10 cellular contexts compared by ENCODE assay signal in genomic region chr1:7993593-7994479, GRCh38. TPM values are rescaled to one million over a fixed set of nuclear protein-coding genes. Genes with fewer than 3 reads are reported as not detected.
A peak's percentile ranks its signal among the peaks of the same experiment; 100 is the strongest.
DNase-seq lines count a peak whose midpoint lies in the region; ATAC-seq, FAIRE-seq and TF ChIP-seq lines count a peak whose summit lies in the region.
"Had no signal": no experiment of that assay in that cellular context is flagged by ENCODE, and none has a peak within 500 bp of the region (broad histone marks: within the 10 kb centered on the region; RNA-seq: fewer than 3 reads in every experiment).

No MANE protein-coding gene starts in this region.

- no peak overlapping the region for H3K14ac ChIP-seq in H1 (ENCODE audit: insufficient read length)

- H3K4me2 ChIP-seq in H1 (ENCODE audit: insufficient read depth in 1 of 2, low read depth in 2 of 2, low read length in 2 of 2): no peak overlapping the region

- H3K4me1 ChIP-seq in H1 (replicated peaks in 1 of 4; ENCODE audit: control insufficient read depth in 3 of 4, insufficient read depth in 4 of 4, low read length in 3 of 4): peaks cover 0 to 3% (median under 1%) of the 10 kb centered on the region in 4 experiments; a peak in 4 of 7 replicates
- peaks cover 3% of the 10 kb centered on the region; the same call in 1 of the 2 replicates for H3K4me1 ChIP-seq in SJCRH30

- FAIRE-seq in H1 (lab: Jason Lieb, UNC): no peak

- H2BK15ac ChIP-seq in H1 (ENCODE audit: low read length): peak overlapping the region; percentile 61; the same call in 1 of the 2 replicates

- no peak overlapping the region for H2AFZ ChIP-seq in H1 (ENCODE audit: low read length)

- H3K9me3 Mint-ChIP-seq in CD14-positive monocyte: peaks cover 0 to 6% (median 2%) of the 10 kb centered on the region in 7 donors

- no peaks in the 10 kb centered on the region for H3K27me3 ChIP-seq in H1 (replicated peaks in 1 of 4; ENCODE audit: control insufficient read depth in 3 of 4, extremely low read depth in 1 of 4, insufficient read depth in 3 of 4, low read length in 3 of 4)
- no peaks in the 10 kb centered on the region for H3K27me3 ChIP-seq in SJCRH30

- intact Hi-C loops in CD14-positive monocyte (cut with micrococcal nuclease): no loop called here
- intact Hi-C loops in posterior vena cava (cut with DNase I): no loop called here

- peak; percentile 88 for ATAC-seq in GM19463 (IDR thresholded peaks at IDR 0.05; ENCODE audit: unreplicated experiment)
- peak; percentile 84 for ATAC-seq in HG03439 (IDR thresholded peaks at IDR 0.05; ENCODE audit: unreplicated experiment)
- ATAC-seq: Panc1 had no signal

- H3K23me2 ChIP-seq in H1 (ENCODE audit: low read depth, low read length): peaks cover 7% of the 10 kb centered on the region; the same call in 1 of the 2 replicates

- no peak for TF ChIP-seq EP300 in H1 (IDR thresholded peaks at IDR 0.05; ENCODE audit: borderline replicate concordance in 1 of 2, low read depth in 2 of 2, low read length in 2 of 2)

- CTCF ChIA-PET in H1 (lab: Charles Lee; ENCODE audit: partially characterized antibody): interaction anchor here (0.8 to 1.0 kb wide), 2 partner anchors 13 to 23 kb away, joined by 3 read pairs; no protein-coding TSS in a partner anchor

- peaks cover 0 to 7% (median 0%) of the 10 kb centered on the region in 3 donors for H3K27me3 Mint-ChIP-seq in CD14-positive monocyte (ENCODE audit: low read depth in 3 of 3)

- H2BK5ac ChIP-seq in H1 (ENCODE audit: low read depth, low read length): no peak overlapping the region; the same call in 1 of the 2 replicates

- H3K23ac ChIP-seq in H1 (ENCODE audit: insufficient read length): no peak overlapping the region

- H4K91ac ChIP-seq in H1 (replicated peaks; ENCODE audit: insufficient read length, low read length): no peak overlapping the region

- H3K56ac ChIP-seq in H1 (replicated peaks; ENCODE audit: insufficient read length, low read depth, low read length): no peak overlapping the region

- H3K4me1 Mint-ChIP-seq in CD14-positive monocyte: peaks cover 15% of the 10 kb centered on the region

- H3K36me3 ChIP-seq in H1 (ENCODE audit: control insufficient read depth in 2 of 4, insufficient read depth in 4 of 4, low read length in 3 of 4) (peaks cover 0 to 6% (median 1%) of the 10 kb centered on the region in 4 experiments; a peak in 1 of 8 replicates), SJCRH30 (peaks cover 3% of the 10 kb centered on the region; the same call in 1 of the 2 replicates)

- H3K27ac ChIP-seq in H1 (ENCODE audit: low read depth, low read length) (no peak overlapping the region), SJCRH30 (no peak overlapping the region)

- no peak overlapping the region for H3K9ac ChIP-seq in H1 (replicated peaks in 1 of 4; ENCODE audit: extremely low read depth in 1 of 4, low read depth in 3 of 4, low read length in 3 of 4)

- H3K9me3 ChIP-seq in H1 (ENCODE audit: insufficient read depth in 2 of 2, low read depth in 1 of 2, low read length in 1 of 2): no peaks in the 10 kb centered on the region
- no peaks in the 10 kb centered on the region for H3K9me3 ChIP-seq in SJCRH30 (replicated peaks)

- peak overlapping the region; percentile 1 to 90 (median 81) for H3K27ac Mint-ChIP-seq in CD14-positive monocyte

- TF ChIP-seq POLR2A in H1 (IDR thresholded peaks at IDR 0.05; ENCODE audit: control extremely low read depth in 1 of 2, low read depth in 2 of 2, low read length in 2 of 2): no peak

- H2BK20ac ChIP-seq in H1 (ENCODE audit: low read length): 0 out of 2 replicates have a peak overlapping the region, but pooled peaks have one; percentile 80

- no peak overlapping the region for H3K4ac ChIP-seq in H1 (replicated peaks; ENCODE audit: insufficient read length, low read depth, low read length)

- DNase-seq in CD14-positive monocyte (ENCODE audit: low spot score) (no peak), H1 (ENCODE audit: low read depth in 1 of 2, low spot score in 2 of 2) (no peak), T1000 (lab: John Stamatoyannopoulos, UW) (no peak), NCI-H748 treated with DMSO at 0.1 percent for 48 hours (lab: John Stamatoyannopoulos, UW) (no peak), posterior vena cava (ENCODE audit: low spot score) (no peak), SJCRH30 (no peak)
- DNase-seq: DND-41 had no signal

- POLR2A ChIA-PET in H1 (lab: Charles Lee; ENCODE audit: partially characterized antibody): no interaction called here

- H3K36me3 Mint-ChIP-seq in CD14-positive monocyte: peaks cover 21 to 25% of the 10 kb centered on the region in 2 donors

- peak overlapping the region; percentile 85 for H2BK12ac ChIP-seq in H1 (ENCODE audit: low read depth, low read length)

- no peak for TF ChIP-seq RAD21 in H1 (IDR thresholded peaks at IDR 0.05 in 1 of 2, conservative IDR thresholded peaks at IDR 0.05 in 1 of 2; ENCODE audit: low read depth in 2 of 2, low read length in 2 of 2)

- peak overlapping the region in 1 of 2 donors; percentile 63 for H3K4me3 Mint-ChIP-seq in CD14-positive monocyte

- no peaks in the 10 kb centered on the region for H3K79me2 ChIP-seq in H1 (ENCODE audit: control insufficient read depth in 1 of 2, insufficient read depth in 2 of 2, low read length in 2 of 2)

- H4K8ac ChIP-seq in H1 (ENCODE audit: extremely low read depth, insufficient read depth, low read length): no peak overlapping the region

- H3K4me3 ChIP-seq in H1 (ENCODE audit: extremely low read depth in 1 of 4, insufficient read depth in 2 of 4, low read depth in 3 of 4, low read length in 4 of 4) (no peak overlapping the region), SJCRH30 (no peak overlapping the region)

- no peak for TF ChIP-seq CTCF in CD14-positive monocyte (IDR thresholded peaks at IDR 0.05)
- no peak for TF ChIP-seq CTCF in H1 (IDR thresholded peaks at IDR 0.05; ENCODE audit: control extremely low read depth in 1 of 3, insufficient read depth in 1 of 3, low read depth in 1 of 3, low read length in 3 of 3)

- H4K20me1 ChIP-seq in H1 (replicated peaks in 1 of 2; ENCODE audit: control insufficient read depth in 1 of 2, insufficient read depth in 2 of 2, low read length in 2 of 2): peaks cover 0 to 6% of the 10 kb centered on the region in 2 experiments

- no peak overlapping the region for H4K5ac ChIP-seq in H1 (ENCODE audit: insufficient read length, low read depth, low read length)

- H2BK120ac ChIP-seq in H1 (replicated peaks; ENCODE audit: low read depth, low read length): peak overlapping the region; percentile 28

- no peak overlapping the region for H2AK5ac ChIP-seq in H1 (ENCODE audit: low read depth, low read length)

- no peaks in the 10 kb centered on the region for H3K79me1 ChIP-seq in H1 (ENCODE audit: low read depth, low read length)

- WGBS in H1 (ENCODE audit: extremely low coverage in 1 of 2, insufficient coverage in 1 of 2, insufficient read length in 1 of 2, insufficient replicate concordance in 2 of 2, low coverage in 1 of 2, low lambda C conversion rate in 2 of 2, missing lambda C conversion rate in 1 of 2), 2 experiments: 88% methylated on average over 19 of the region's 19 CpGs; no CpG with 5 or more reads in 1 of the 2 experiments

- H3K18ac ChIP-seq in H1 (ENCODE audit: extremely low read depth, low read length): no peak overlapping the region; the same call in 1 of the 2 replicates

RNA-seq across cellular contexts. Expression of gene ERRFI1, which starts 32.3 kb away (rescaled TPM):
- polyA plus RNA-seq in CD14-positive monocyte (under 1 TPM; 0.08 to 0.28 TPM), H1 (2011; rRNA removed) (18.2 and 23.4 TPM in 2 replicates)
- total RNA-seq in H1 (2021; fragmentation: NEBNext Ultra II Directional; extraction: Animal tissue kit (Norgen Biotek cat#: 25700)): 46.1 TPM in 2 replicates
- polyA plus RNA-seq in H1 (2011; cell fraction: cytosol; rRNA removed): 20.6 TPM
- 12.9 TPM for polyA plus RNA-seq in H1 (2011; cell fraction: nucleus; rRNA removed)
- 18.2 to 29.2 TPM (median 23.7 TPM) in 4 replicates for polyA plus RNA-seq in H1 (2012, experiment 1 of 2)
- polyA plus RNA-seq in H1 (2012, experiment 2 of 2): 6.5 TPM
- polyA plus RNA-seq in H1 (2013, experiment 1 of 2): 43.2 TPM
- 43.3 TPM for polyA plus RNA-seq in H1 (2013, experiment 2 of 2)
- 17.3 and 18.7 TPM in 2 replicates for polyA minus RNA-seq in H1 (2011; rRNA and poly(A)+ RNA removed)
- 9.9 TPM for polyA minus RNA-seq in H1 (2011; cell fraction: cytosol; rRNA and poly(A)+ RNA removed)
- polyA minus RNA-seq in H1 (2011; cell fraction: nucleus; rRNA and poly(A)+ RNA removed): 16.3 TPM
- total RNA-seq in posterior vena cava: 100 to 1,000 TPM in 1 of 2 donors, 10 to 100 TPM in 1; 84.4 to 151 TPM
- total RNA-seq in SJCRH30 (2014; rRNA removed; shearing (Covaris generic)): 197 and 220 TPM in 2 replicates

RNA-seq across cellular contexts. Expression of gene PARK7, which starts 32.3 kb away (rescaled TPM):
- polyA plus RNA-seq in CD14-positive monocyte: 100 to 1,000 TPM; 353 to 391 TPM
- 377 and 383 TPM in 2 replicates for total RNA-seq in H1 (2021; fragmentation: NEBNext Ultra II Directional; extraction: Animal tissue kit (Norgen Biotek cat#: 25700))
- polyA plus RNA-seq in H1 (2011; rRNA removed): 146 and 206 TPM in 2 replicates
- 309 TPM for polyA plus RNA-seq in H1 (2011; cell fraction: cytosol; rRNA removed)
- polyA plus RNA-seq in H1 (2011; cell fraction: nucleus; rRNA removed): 64.1 TPM
- 445 to 532 TPM (median 477 TPM) in 4 replicates for polyA plus RNA-seq in H1 (2012, experiment 1 of 2)
- polyA plus RNA-seq in H1 (2012, experiment 2 of 2): 132 TPM
- polyA plus RNA-seq in H1 (2013, experiment 1 of 2): 265 TPM
- polyA plus RNA-seq in H1 (2013, experiment 2 of 2): 265 TPM
- 67.8 and 86.5 TPM in 2 replicates for polyA minus RNA-seq in H1 (2011; rRNA and poly(A)+ RNA removed)
- 67.4 TPM for polyA minus RNA-seq in H1 (2011; cell fraction: cytosol; rRNA and poly(A)+ RNA removed)
- 45.1 TPM for polyA minus RNA-seq in H1 (2011; cell fraction: nucleus; rRNA and poly(A)+ RNA removed)
- 100 to 1,000 TPM; 192 to 209 TPM for total RNA-seq in posterior vena cava
- 441 and 456 TPM in 2 replicates for total RNA-seq in SJCRH30 (2014; rRNA removed; shearing (Covaris generic))

RNA-seq across cellular contexts. Expression of gene TNFRSF9, which starts 53.2 kb away (rescaled TPM):
- polyA plus RNA-seq in CD14-positive monocyte: 1 to 10 TPM; 1.1 to 2.6 TPM
- total RNA-seq in H1 (2021; fragmentation: NEBNext Ultra II Directional; extraction: Animal tissue kit (Norgen Biotek cat#: 25700)): not detected in 2 replicates
- polyA plus RNA-seq in H1 (2011; rRNA removed): not detected in 2 replicates
- polyA plus RNA-seq in H1 (2011; cell fraction: cytosol; rRNA removed): not detected
- not detected for polyA plus RNA-seq in H1 (2011; cell fraction: nucleus; rRNA removed)
- 0.03 TPM in 1 of 4 replicates, not detected in the others for polyA plus RNA-seq in H1 (2012, experiment 1 of 2)
- polyA plus RNA-seq in H1 (2012, experiment 2 of 2): not detected
- polyA plus RNA-seq in H1 (2013, experiment 1 of 2): not detected
- polyA plus RNA-seq in H1 (2013, experiment 2 of 2): 0.02 TPM
- polyA minus RNA-seq in H1 (2011; rRNA and poly(A)+ RNA removed): not detected in 2 replicates
- polyA minus RNA-seq in H1 (2011; cell fraction: cytosol; rRNA and poly(A)+ RNA removed): not detected
- not detected for polyA minus RNA-seq in H1 (2011; cell fraction: nucleus; rRNA and poly(A)+ RNA removed)
- total RNA-seq in posterior vena cava: under 1 TPM in 1 of 2 donors, not detected in 1; 0.19 TPM
- 0.13 TPM in 1 of 2 replicates, not detected in the other for total RNA-seq in SJCRH30 (2014; rRNA removed; shearing (Covaris generic))
